Comparison of ENCODE assay signal across 8 cellular contexts in genomic region chr12:48350249-48351021, GRCh38. TPM values are rescaled to one million over a fixed set of nuclear protein-coding genes. Genes with fewer than 3 reads are reported as not detected.
DNase-seq lines count a peak whose midpoint lies in the region; ATAC-seq and TF ChIP-seq lines count a peak whose summit lies in the region.

Gene ZNF641 (minus strand): TSS chr12:48350919. CDS start chr12:48348090, 2,829 bp downstream.

- peaks cover 12% of the 10 kb centered on the region for H3K4me1 Mint-ChIP-seq in neural crest cell

- peak within 1 kb of the TSS; percentile 93 for H3K27ac Mint-ChIP-seq in neural crest cell (ENCODE audit: unreplicated experiment)

- peak within 1 kb of the TSS; percentile 98 for H3K4me3 Mint-ChIP-seq in neural crest cell

- H3K9me3 ChIP-seq in HUES48 (ENCODE audit: control insufficient read depth, insufficient read depth, low read length) (no peaks in the 10 kb centered on the region), stomach smooth muscle (ENCODE audit: control insufficient read depth in 2 of 2, low read length in 2 of 2) (no peaks in the 10 kb centered on the region)

- peak; percentile 50 for DNase-seq in DMS114 treated with DMSO at 0.1 percent for 48 hours (lab: John Stamatoyannopoulos, UW; ENCODE audit: unreplicated experiment)
- DNase-seq in RWPE1 (ENCODE audit: low spot score), result peak; percentile 54
- DNase-seq in activated effector memory CD4-positive, alpha-beta T cell treated with anti-CD3 and anti-CD28 coated beads, Interleukin-2, amount 50 U/mL, for 16 hours, result peak; percentile 93
- peak; percentile 59 to 83 for DNase-seq in foreskin fibroblast
- DNase-seq in neural crest cell (ENCODE audit: low read depth, low spot score), result no peak

- no peaks in the 10 kb centered on the region for H3K27me3 Mint-ChIP-seq in neural crest cell (ENCODE audit: low read depth)

- TF ChIP-seq CTCF in RWPE1 (conservative IDR thresholded peaks at IDR 0.05; ENCODE audit: low read depth) (no peak), foreskin fibroblast (IDR thresholded peaks at IDR 0.05; ENCODE audit: low read depth, low read length) (no peak), neural crest cell (conservative IDR thresholded peaks at IDR 0.05) (no peak)

- peaks cover 7% of the 10 kb centered on the region; the same call in 1 of the 2 replicates for H3K36me3 ChIP-seq in HUES48 (ENCODE audit: control insufficient read depth, insufficient read depth, low read length)
- peaks cover 14 to 17% of the 10 kb centered on the region in 2 donors for H3K36me3 ChIP-seq in stomach smooth muscle (ENCODE audit: control insufficient read depth in 2 of 2, insufficient read depth in 2 of 2, low read length in 2 of 2)

- peak within 1 kb of the TSS; percentile 13 for H3K9ac ChIP-seq in HUES48 (ENCODE audit: low read depth, low read length)
- H3K9ac ChIP-seq in stomach smooth muscle (ENCODE audit: low read length in 2 of 2), result peak within 1 kb of the TSS; percentile 92 to 93

- H3K4me1 ChIP-seq in HUES48 (ENCODE audit: control insufficient read depth, insufficient read depth, low read length) (0 out of 2 replicates have a peak, but pooled peaks cover 2% of the 10 kb centered on the region), stomach smooth muscle (ENCODE audit: control insufficient read depth, insufficient read depth, low read length) (peaks cover 12% of the 10 kb centered on the region)

- H3K27me3 ChIP-seq in HUES48 (ENCODE audit: control insufficient read depth, insufficient read depth, low read length) (peaks cover 7% of the 10 kb centered on the region; the same call in 1 of the 2 replicates), stomach smooth muscle (ENCODE audit: control insufficient read depth in 1 of 2, insufficient read depth in 2 of 2, low read length in 2 of 2) (no peaks in the 10 kb centered on the region)

- CTCF ChIA-PET in RWPE1 (lab: Yijun Ruan, JAX), result interaction anchor here (0.6 to 0.7 kb wide), 2 partner anchors 156 to 192 kb away, joined by 3 to 6 read pairs; no protein-coding TSS in a partner anchor

- peak; percentile 84 for ATAC-seq in GM21381 (IDR thresholded peaks at IDR 0.05; ENCODE audit: unreplicated experiment)

- POLR2A ChIA-PET in RWPE1 (lab: Yijun Ruan, JAX; ENCODE audit: low non-redundant PET), result interaction anchor here (0.8 kb wide), 1 partner anchor 152 kb away, joined by 6 read pairs; no protein-coding TSS in a partner anchor

- H3K4me3 ChIP-seq in HUES48 (ENCODE audit: low read depth, low read length) (peak within 1 kb of the TSS; percentile 74), foreskin fibroblast (ENCODE audit: low read depth in 1 of 2, low read length in 2 of 2) (peak within 1 kb of the TSS; percentile 66 to 90), stomach smooth muscle (ENCODE audit: low read length in 2 of 2) (peak within 1 kb of the TSS; percentile 89 to 90)

- peak within 1 kb of the TSS; percentile 69 for H3K27ac ChIP-seq in HUES48 (ENCODE audit: low read depth, low read length)
- H3K27ac ChIP-seq in RWPE1, result peak within 1 kb of the TSS; percentile 94
- peak within 1 kb of the TSS; percentile 91 for H3K27ac ChIP-seq in stomach smooth muscle (ENCODE audit: low read length)

- H3K36me3 Mint-ChIP-seq in neural crest cell (ENCODE audit: low read depth), result peaks cover 7% of the 10 kb centered on the region

- no peaks in the 10 kb centered on the region for H3K9me3 Mint-ChIP-seq in neural crest cell

RNA-seq across cellular contexts. Expression of gene ZNF641, which starts in this region (rescaled TPM):
- total RNA-seq in neural crest cell, result 15.8 and 17.1 TPM in 2 replicates
